Comparison of ENCODE assay signal across 29 cellular contexts in the genomic region with DNA sequence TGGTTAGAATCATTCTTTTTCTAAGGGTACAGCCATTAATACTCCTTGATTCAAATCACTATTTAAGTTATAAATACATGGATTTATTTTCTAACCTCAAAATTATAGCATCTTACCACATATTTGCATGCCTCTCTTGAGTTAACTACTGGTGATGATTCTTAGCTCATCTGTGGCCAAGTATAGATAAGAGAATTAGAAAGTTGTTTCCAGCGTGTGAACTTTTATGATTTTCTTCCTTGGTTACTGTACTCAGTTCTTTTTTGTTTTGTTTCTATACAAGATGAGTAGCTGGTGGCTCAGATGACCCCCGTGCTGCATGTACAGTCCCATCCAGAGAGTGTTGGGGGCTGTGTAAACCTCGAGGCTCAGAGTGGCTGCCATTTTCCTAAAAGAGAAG.
DNase-seq lines count a peak whose midpoint lies in the region; ATAC-seq and TF ChIP-seq lines count a peak whose summit lies in the region.
"Had no signal": no experiment of that assay in that cellular context is flagged by ENCODE, and none has a peak within 500 bp of the region (broad histone marks: within the 10 kb centered on the region; RNA-seq: fewer than 3 reads in every experiment).

No MANE protein-coding gene starts in this region.

- CTCF ChIA-PET in WTC11 (lab: Charles Lee), result interaction anchor here (1.0 kb wide), 1 partner anchor 71 kb away, joined by 3 read pairs; no protein-coding TSS in a partner anchor

- no peak overlapping the region for H3K4ac ChIP-seq in H9 (ENCODE audit: low read depth, low read length)

- H4K20me1 ChIP-seq in H9 (ENCODE audit: control insufficient read depth, insufficient read depth, insufficient read length), result no peaks in the 10 kb centered on the region

- H2AK5ac ChIP-seq in H9 (ENCODE audit: insufficient read length, low read length), result no peak overlapping the region

- H3K9ac ChIP-seq in H9 (ENCODE audit: extremely low read depth, insufficient read length, low read length), result no peak overlapping the region
- H3K9ac ChIP-seq: SK-N-SH had no signal

- H3K4me3 Mint-ChIP-seq in H9 (peak overlapping the region in 1 of 2 experiments; percentile 15; a peak in 1 of 5 replicates), WTC11 (no peak overlapping the region), progenitor cell of endocrine pancreas (ENCODE audit: low read depth) (no peak overlapping the region)
- H3K4me3 Mint-ChIP-seq: activated T-cell treated with anti-CD3 and anti-CD28 coated beads, Interleukin-2, amount 50 U/mL, for 72 hours; T-helper 1 cell treated with Interleukin-12 subunit alpha and Interleukin-12 subunit beta and Interleukin-4 antibody, amounts not matched to agents 30 μg/mL and 1 μg/mL, for 36 hours had no signal

- DNase-seq in H9 (no peak), WTC11 (ENCODE audit: low spot score) (no peak), progenitor cell of endocrine pancreas (ENCODE audit: low spot score, unreplicated experiment) (no peak), LoVo (ENCODE audit: low spot score) (no peak), posterior vena cava (ENCODE audit: low spot score) (no peak)
- DNase-seq: activated CD4-positive, alpha-beta T cell treated with anti-CD3 and anti-CD28 coated beads for 4 hours; activated naive CD4-positive, alpha-beta T cell treated with anti-CD3 and anti-CD28 coated beads, Interleukin-2, amount 50 U/mL, for 16 hours; activated T-cell treated with anti-CD3 and anti-CD28 coated beads, Interleukin-2, amount 50 U/mL, for 72 hours; anterior cingulate cortex; CD4-positive, CD25-positive, alpha-beta regulatory T cell; colonic mucosa; effector memory CD4-positive, alpha-beta T cell; foreskin keratinocyte; HCEC 1CT; heart right ventricle; Kasumi-1; left cardiac atrium; NCI-H1048; NCI-H1694; nephron progenitor cell; pancreas; SK-N-SH; spleen had no signal

- peak overlapping the region in 2 of 3 experiments; percentile 8 to 59; a peak in 2 of 7 replicates for H3K27ac Mint-ChIP-seq in H9
- H3K27ac Mint-ChIP-seq in WTC11, result peak overlapping the region; percentile 61; the same call in 1 of the 2 replicates
- H3K27ac Mint-ChIP-seq in progenitor cell of endocrine pancreas, result peak overlapping the region; percentile 56
- H3K27ac Mint-ChIP-seq: activated T-cell treated with anti-CD3 and anti-CD28 coated beads, Interleukin-2, amount 50 U/mL, for 72 hours; nephron progenitor cell; T-helper 1 cell treated with Interleukin-12 subunit alpha and Interleukin-12 subunit beta and Interleukin-4 antibody, amounts not matched to agents 30 μg/mL and 1 μg/mL, for 36 hours had no signal

- no peak for TF ChIP-seq CTCF in H9 (conservative IDR thresholded peaks at IDR 0.05)
- TF ChIP-seq CTCF in WTC11 (IDR thresholded peaks at IDR 0.05), result no peak
- no peak for TF ChIP-seq CTCF in progenitor cell of endocrine pancreas (IDR thresholded peaks at IDR 0.05; ENCODE audit: unreplicated experiment)

- no peaks in the 10 kb centered on the region for H3K9me3 ChIP-seq in H9 (ENCODE audit: control insufficient read depth, low read depth, low read length)
- H3K9me3 ChIP-seq: colonic mucosa, heart right ventricle, pancreas, right atrium auricular region, SK-N-SH, spleen had no signal

- no peak overlapping the region for H4K5ac ChIP-seq in H9 (ENCODE audit: insufficient read length, low read depth, low read length)

- H3K4me1 Mint-ChIP-seq in H9, result peaks cover 80 to 82% of the 10 kb centered on the region in 2 experiments
- peaks cover 88% of the 10 kb centered on the region for H3K4me1 Mint-ChIP-seq in WTC11
- peaks cover 69% of the 10 kb centered on the region for H3K4me1 Mint-ChIP-seq in progenitor cell of endocrine pancreas (ENCODE audit: low read depth)

- H3K27me3 ChIP-seq in H9 (ENCODE audit: insufficient read depth, low read length), result no peaks in the 10 kb centered on the region
- H3K27me3 ChIP-seq: cardiac muscle cell, colonic mucosa, foreskin keratinocyte, heart right ventricle, pancreas, right atrium auricular region, spleen had no signal

- no peak overlapping the region for H2BK15ac ChIP-seq in H9 (ENCODE audit: low read depth, low read length)

- no peak overlapping the region for H4K8ac ChIP-seq in H9 (replicated peaks; ENCODE audit: insufficient read length, low read depth, low read length)

- H3K27me3 Mint-ChIP-seq in H9 (ENCODE audit: low read depth) (no peaks in the 10 kb centered on the region), WTC11 (ENCODE audit: low read depth) (no peaks in the 10 kb centered on the region), progenitor cell of endocrine pancreas (no peaks in the 10 kb centered on the region)

- H3K79me2 ChIP-seq in H9 (ENCODE audit: insufficient read depth, low read length), result peaks cover 33% of the 10 kb centered on the region; the same call in 1 of the 2 replicates

- H3K56ac ChIP-seq in H9 (ENCODE audit: insufficient read length, low read depth, low read length), result no peak overlapping the region

- intact Hi-C loops in posterior vena cava (cut with DNase I), result loop anchor here in 1 of 2 donors (10.0 kb wide), 1 partner anchor 282 kb away; no protein-coding TSS in a partner anchor

- no peak overlapping the region for H2BK120ac ChIP-seq in H9 (ENCODE audit: low read depth, low read length, poor library complexity, severe bottlenecking)

- no peak overlapping the region for H3K14ac ChIP-seq in H9 (ENCODE audit: insufficient read depth, low read length)

- H3T11ph ChIP-seq in H9 (ENCODE audit: low read length), result no peak overlapping the region

- no peak overlapping the region for H2AFZ ChIP-seq in H9 (ENCODE audit: low read length)

- H2BK12ac ChIP-seq in H9 (ENCODE audit: insufficient read length, low read depth, low read length), result no peak overlapping the region

- H3K23ac ChIP-seq in H9 (ENCODE audit: insufficient read length, low read depth, low read length), result no peak overlapping the region

- peaks cover 22% of the 10 kb centered on the region; the same call in 1 of the 2 replicates for H3K4me1 ChIP-seq in H9 (ENCODE audit: insufficient read depth, low read length)
- H3K4me1 ChIP-seq: colonic mucosa had no signal

- POLR2A ChIA-PET in WTC11 (lab: Charles Lee), result no interaction called here

- H2BK5ac ChIP-seq in H9 (ENCODE audit: insufficient read length, low read length), result no peak overlapping the region

- no CpG with 5 or more reads among the region's 3 CpGs for WGBS in H9 (ENCODE audit: extremely low coverage, insufficient read length, low lambda C conversion rate)

- no peak overlapping the region for H3K18ac ChIP-seq in H9 (ENCODE audit: insufficient read length, low read depth, low read length)

- H3K79me1 ChIP-seq in H9 (ENCODE audit: insufficient read depth, low read depth, low read length, poor library complexity, severe bottlenecking), result peaks cover 9% of the 10 kb centered on the region

- no peak overlapping the region for H2BK20ac ChIP-seq in H9 (ENCODE audit: low read depth, low read length, poor library complexity, severe bottlenecking)

- peak; percentile 32 for ATAC-seq in GM18519 (IDR thresholded peaks at IDR 0.05; ENCODE audit: low FRiP score, unreplicated experiment)
- ATAC-seq in WTC11, result no peak
- no peak for ATAC-seq in HG03342 (IDR thresholded peaks at IDR 0.05; ENCODE audit: unreplicated experiment)
- ATAC-seq: foreskin keratinocyte, heart right ventricle, HepG2, left cardiac atrium had no signal

- H3K9me3 Mint-ChIP-seq in H9, result no peaks in the 10 kb centered on the region
- no peaks in the 10 kb centered on the region for H3K9me3 Mint-ChIP-seq in WTC11
- no peaks in the 10 kb centered on the region for H3K9me3 Mint-ChIP-seq in progenitor cell of endocrine pancreas (ENCODE audit: low read depth)
- H3K9me3 Mint-ChIP-seq: activated T-cell treated with anti-CD3 and anti-CD28 coated beads, Interleukin-2, amount 50 U/mL, for 72 hours; CD4-positive, CD25-positive, alpha-beta regulatory T cell; nephron progenitor cell; T-helper 1 cell treated with Interleukin-12 subunit alpha and Interleukin-12 subunit beta and Interleukin-4 antibody, amounts not matched to agents 30 μg/mL and 1 μg/mL, for 36 hours had no signal

- no peak overlapping the region for H3K27ac ChIP-seq in H9 (ENCODE audit: insufficient read length, low read depth, low read length)
- H3K27ac ChIP-seq: cardiac muscle cell, colonic mucosa, spleen had no signal

- no peaks in the 10 kb centered on the region for H3K23me2 ChIP-seq in H9 (ENCODE audit: insufficient read length, low read depth, low read length, poor library complexity, severe bottlenecking)

- H3K4me2 ChIP-seq in H9 (ENCODE audit: insufficient read depth, insufficient read length, low read length), result no peak overlapping the region
- H3K4me2 ChIP-seq: SK-N-SH had no signal

- no peak overlapping the region for H4K91ac ChIP-seq in H9 (ENCODE audit: insufficient read length, low read depth, low read length)

- no peaks in the 10 kb centered on the region; a peak in 1 of 7 replicates for H3K36me3 Mint-ChIP-seq in H9 (ENCODE audit: insufficient read depth in 1 of 3, low read depth in 3 of 3)
- H3K36me3 Mint-ChIP-seq in WTC11, result no peaks in the 10 kb centered on the region
- H3K36me3 Mint-ChIP-seq in progenitor cell of endocrine pancreas (ENCODE audit: insufficient read depth), result no peaks in the 10 kb centered on the region
- H3K36me3 Mint-ChIP-seq: CD4-positive, CD25-positive, alpha-beta regulatory T cell had no signal

TF ChIP-seq in WTC11, 78 proteins besides CTCF, POLR2A, EP300 and RAD21 (continues in another document):
- TF ChIP-seq KAT7 (CRISPR knock-in tag; IDR thresholded peaks at IDR 0.05; ENCODE audit: borderline replicate concordance) (no peak), CBFB (CRISPR knock-in tag; IDR thresholded peaks at IDR 0.05; ENCODE audit: low read depth) (no peak), ELF4 (CRISPR knock-in tag; IDR thresholded peaks at IDR 0.05; ENCODE audit: low read depth) (no peak)
- TF ChIP-seq, protein P1, sequence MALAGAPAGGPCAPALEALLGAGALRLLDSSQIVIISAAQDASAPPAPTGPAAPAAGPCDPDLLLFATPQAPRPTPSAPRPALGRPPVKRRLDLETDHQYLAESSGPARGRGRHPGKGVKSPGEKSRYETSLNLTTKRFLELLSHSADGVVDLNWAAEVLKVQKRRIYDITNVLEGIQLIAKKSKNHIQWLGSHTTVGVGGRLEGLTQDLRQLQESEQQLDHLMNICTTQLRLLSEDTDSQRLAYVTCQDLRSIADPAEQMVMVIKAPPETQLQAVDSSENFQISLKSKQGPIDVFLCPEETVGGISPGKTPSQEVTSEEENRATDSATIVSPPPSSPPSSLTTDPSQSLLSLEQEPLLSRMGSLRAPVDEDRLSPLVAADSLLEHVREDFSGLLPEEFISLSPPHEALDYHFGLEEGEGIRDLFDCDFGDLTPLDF (CRISPR knock-in tag; IDR thresholded peaks at IDR 0.05), result no peak
